ENCODE assay signal across 9 cellular contexts in the genomic region with DNA sequence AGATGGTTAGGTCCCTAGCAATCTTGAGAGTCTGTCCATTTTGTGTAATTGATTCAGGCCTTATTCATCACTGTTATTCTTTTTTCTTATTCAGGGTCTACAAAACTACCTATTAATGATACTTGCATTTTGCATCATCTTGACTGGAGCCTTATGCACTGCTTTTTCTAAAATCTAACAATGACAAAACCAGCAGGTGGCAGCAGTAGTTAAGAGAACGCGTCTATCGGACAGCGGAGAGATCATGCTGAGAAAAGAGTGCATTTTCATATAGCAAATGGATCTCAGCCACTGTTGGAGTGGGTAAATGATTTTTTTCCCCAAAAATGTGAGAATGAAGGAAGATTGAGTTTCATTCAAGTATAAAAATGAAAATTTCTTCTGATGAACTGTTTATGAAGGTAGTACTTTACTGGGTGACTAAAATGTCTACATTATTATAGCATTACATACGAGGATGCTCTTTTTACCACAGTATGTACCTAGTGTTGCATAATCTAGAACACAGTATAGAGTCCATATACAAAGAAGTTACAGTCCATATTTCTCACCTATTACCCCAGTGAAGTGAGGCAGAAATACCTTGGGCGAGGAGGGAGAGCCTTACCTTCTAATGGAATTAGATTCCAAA. TPM values are rescaled to one million over a fixed set of nuclear protein-coding genes. Genes with fewer than 3 reads are reported as not detected.
DNase-seq lines count a peak whose midpoint lies in the region; ATAC-seq and TF ChIP-seq lines count a peak whose summit lies in the region.
"Had no signal": no experiment of that assay in that cellular context is flagged by ENCODE, and none has a peak within 500 bp of the region (broad histone marks: within the 10 kb centered on the region; RNA-seq: fewer than 3 reads in every experiment).

No MANE protein-coding gene starts in this region.

- H3K4me1 ChIP-seq in ovary (ENCODE audit: insufficient read depth) = no peaks in the 10 kb centered on the region

- ATAC-seq in GM19372 (IDR thresholded peaks at IDR 0.05; ENCODE audit: low read depth, unreplicated experiment) (peak; percentile 77), HG03280 (IDR thresholded peaks at IDR 0.05; ENCODE audit: unreplicated experiment) (peak; percentile 77)
- ATAC-seq in activated T-cell treated with anti-CD3 and anti-CD28 coated beads, Interleukin-2, amount 50 U/mL, for 72 hours (replicated peaks in 1 of 2) = peak; percentile 61 to 68

- no peak overlapping the region for H3K4me3 ChIP-seq in ovary

- H3K4me3 Mint-ChIP-seq in activated T-cell treated with anti-CD3 and anti-CD28 coated beads, Interleukin-2, amount 50 U/mL, for 72 hours = no peak overlapping the region
- H3K4me3 Mint-ChIP-seq: activated naive CD8-positive, alpha-beta T cell had no signal

- H3K27me3 ChIP-seq in ovary = no peaks in the 10 kb centered on the region

- no peaks in the 10 kb centered on the region for H3K36me3 Mint-ChIP-seq in activated T-cell treated with anti-CD3 and anti-CD28 coated beads, Interleukin-2, amount 50 U/mL, for 72 hours (ENCODE audit: insufficient read depth in 2 of 2)
- H3K36me3 Mint-ChIP-seq: activated naive CD8-positive, alpha-beta T cell had no signal

- intact Hi-C loops in ovary (cut with DNase I) = loop anchor here in 3 of 4 donors (5.0 to 10.0 kb wide), 4 partner anchors 81 to 371 kb away; partner anchors contain the start of gene GASK1B (in 1 of the 3)

- peaks cover 23% of the 10 kb centered on the region for H3K27me3 Mint-ChIP-seq in activated T-cell treated with anti-CD3 and anti-CD28 coated beads, Interleukin-2, amount 50 U/mL, for 72 hours (ENCODE audit: low read depth)

- DNase-seq in DMS53 treated with DMSO at 0.1 percent for 48 hours (lab: John Stamatoyannopoulos, UW; ENCODE audit: unreplicated experiment) (peak; percentile 57), NCI-H345 (lab: John Stamatoyannopoulos, UW) (peak; percentile 54), foreskin melanocyte (peak; percentile 50), ovary (peak in 4 of 5 donors; percentile 39 to 62 (median 46)), NCI-H446 treated with DMSO at 0.1 percent for 48 hours (lab: John Stamatoyannopoulos, UW) (no peak)
- peak; percentile 49 to 51 for DNase-seq in activated T-cell treated with anti-CD3 and anti-CD28 coated beads, Interleukin-2, amount 50 U/mL, for 72 hours

- no peak for TF ChIP-seq EP300 in ovary (IDR thresholded peaks at IDR 0.05)

- no peak overlapping the region for H3K27ac Mint-ChIP-seq in activated T-cell treated with anti-CD3 and anti-CD28 coated beads, Interleukin-2, amount 50 U/mL, for 72 hours
- H3K27ac Mint-ChIP-seq: activated naive CD8-positive, alpha-beta T cell had no signal

- no peaks in the 10 kb centered on the region for H3K9me3 ChIP-seq in ovary

- no peaks in the 10 kb centered on the region for H3K4me1 Mint-ChIP-seq in activated T-cell treated with anti-CD3 and anti-CD28 coated beads, Interleukin-2, amount 50 U/mL, for 72 hours (ENCODE audit: low read depth)

- no peaks in the 10 kb centered on the region for H3K36me3 ChIP-seq in ovary

- 32 to 33% (median 32%) methylated on average over 6 of the region's 6 CpGs for WGBS in ovary, 3 donors

- peak in 2 of 3 donors; percentile 44 to 59 for TF ChIP-seq CTCF in ovary (IDR thresholded peaks at IDR 0.05)

- H3K27ac ChIP-seq in ovary = no peak overlapping the region

- H3K9me3 Mint-ChIP-seq in activated T-cell treated with anti-CD3 and anti-CD28 coated beads, Interleukin-2, amount 50 U/mL, for 72 hours = no peaks in the 10 kb centered on the region

- no peak for TF ChIP-seq POLR2A in ovary (IDR thresholded peaks at IDR 0.05)

RNA-seq across cellular contexts. Expression of gene TMEM144, which starts 43.2 kb away (rescaled TPM):
- under 1 TPM in 1 of 2 donors, not detected in 1; 0.22 TPM for total RNA-seq in activated T-cell treated with anti-CD3 and anti-CD28 coated beads, Interleukin-2, amount 50 U/mL, for 72 hours
- total RNA-seq in ovary = 10 to 100 TPM in 3 of 7 donors, 1 to 10 TPM in 4; 5.6 to 14.9 (median 9.0) TPM
- polyA plus RNA-seq in ovary = 1 to 10 TPM; 5.4 to 8.4 TPM

Comparison
In these comparisons a context has a peak if more than half of its experiments do, and no peak if none do; other contexts are left out.
1. RNA of gene TMEM144, which starts 43.2 kb away (total RNA-seq): 5.6 to 14.9 TPM in ovary; 0.22 TPM in activated T-cell treated with anti-CD3 and anti-CD28 coated beads, Interleukin-2, amount 50 U/mL, for 72 hours; every median in the first group is over 4 times any median in the second.
2. Peak in every context shown above with its lines, with median percentiles within 50 percentile points of each other: ATAC-seq.